In the genomic region with DNA sequence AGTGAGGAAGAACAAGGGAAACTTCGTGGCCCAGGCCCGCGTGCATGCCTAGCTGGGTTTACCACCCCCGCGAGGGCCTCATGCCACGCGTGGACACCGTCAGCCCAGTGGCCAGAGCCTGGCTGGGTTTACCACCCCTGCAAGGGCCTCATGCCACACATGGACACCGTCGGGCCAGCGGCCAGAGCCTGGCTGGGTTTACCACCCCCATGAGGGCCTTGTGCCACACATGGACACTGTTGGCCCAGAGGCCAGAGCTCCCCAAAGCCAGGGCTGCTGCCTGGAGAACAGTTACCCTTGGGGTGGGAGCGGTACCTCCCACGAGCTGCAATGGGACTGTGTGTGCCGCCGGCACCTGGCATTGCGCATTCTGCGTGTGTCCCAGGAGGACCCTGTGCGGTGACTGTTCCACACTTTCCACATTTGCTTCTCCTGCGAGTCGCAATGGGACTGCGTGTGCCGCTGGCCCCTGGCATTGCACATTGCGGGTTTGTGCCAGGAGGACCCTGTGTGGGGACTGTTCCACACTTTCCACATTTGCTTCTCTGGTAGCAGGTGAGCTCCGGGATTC, we compare ENCODE assay signal across 19 cellular contexts.
DNase-seq lines count a peak whose midpoint lies in the region; ATAC-seq and TF ChIP-seq lines count a peak whose summit lies in the region.
"Had no signal": no experiment of that assay in that cellular context is flagged by ENCODE, and none has a peak within 500 bp of the region (broad histone marks: within the 10 kb centered on the region; RNA-seq: fewer than 3 reads in every experiment).

No MANE protein-coding gene starts in this region.

- H2BK5ac ChIP-seq in neuronal stem cell (ENCODE audit: low read length) = no peak overlapping the region

- TF ChIP-seq CTCF in heart left ventricle (IDR thresholded peaks at IDR 0.05) = no peak
- no peak for TF ChIP-seq CTCF in left ventricle myocardium inferior (IDR thresholded peaks at IDR 0.05; ENCODE audit: borderline replicate concordance)
- no peak for TF ChIP-seq CTCF in dorsolateral prefrontal cortex (IDR thresholded peaks at IDR 0.05 in 54 of 56, conservative IDR thresholded peaks at IDR 0.05 in 2 of 56; ENCODE audit: low read depth in 1 of 56, partially characterized antibody in 56 of 56)
- no peak for TF ChIP-seq CTCF in upper lobe of right lung (IDR thresholded peaks at IDR 0.05)
- TF ChIP-seq CTCF in GM10266 (IDR thresholded peaks at IDR 0.05; ENCODE audit: control insufficient read depth, insufficient read depth, low read depth, missing control alignments) = no peak

- H4K8ac ChIP-seq in neuronal stem cell (ENCODE audit: low read depth, low read length) = no peak overlapping the region

- H3K27ac ChIP-seq in heart left ventricle = peak overlapping the region in 1 of 12 donors; percentile 53
- H3K27ac ChIP-seq in left ventricle myocardium inferior (replicated peaks) = no peak overlapping the region
- no peak overlapping the region for H3K27ac ChIP-seq in dorsolateral prefrontal cortex
- no peak overlapping the region for H3K27ac ChIP-seq in neuronal stem cell (replicated peaks; ENCODE audit: low read length)
- H3K27ac ChIP-seq in upper lobe of right lung = no peak overlapping the region
- H3K27ac ChIP-seq: thoracic aorta had no signal

- no peaks in the 10 kb centered on the region for H3K36me3 ChIP-seq in heart left ventricle
- peaks cover 4% of the 10 kb centered on the region for H3K36me3 ChIP-seq in left ventricle myocardium inferior
- no peaks in the 10 kb centered on the region for H3K36me3 ChIP-seq in neuronal stem cell (replicated peaks in 1 of 2; ENCODE audit: control insufficient read depth in 2 of 2, insufficient read depth in 2 of 2, low read length in 2 of 2)
- no peaks in the 10 kb centered on the region for H3K36me3 ChIP-seq in upper lobe of right lung
- H3K36me3 ChIP-seq: thoracic aorta had no signal

- intact Hi-C loops in heart left ventricle (cut with DNase I) (no loop called here), left ventricle myocardium inferior (cut with micrococcal nuclease) (no loop called here), dorsolateral prefrontal cortex (cut with DNase I) (loop anchor here in 1 of 2 donors (5.0 kb wide), 1 partner anchor 192 kb away; no protein-coding TSS in a partner anchor), upper lobe of right lung (cut with DNase I) (no loop called here)

- H3K79me1 ChIP-seq in neuronal stem cell (ENCODE audit: low read depth, low read length) = no peaks in the 10 kb centered on the region

- peak in 4 of 5 donors; percentile 4 to 48 (median 18) for DNase-seq in heart left ventricle
- DNase-seq in left ventricle myocardium inferior = no peak
- DNase-seq in dorsolateral prefrontal cortex = peak in 6 of 10 donors; percentile 12 to 29 (median 24)
- DNase-seq in neuronal stem cell (ENCODE audit: low spot score) = no peak
- peak; percentile 56 for DNase-seq in upper lobe of right lung
- DNase-seq in GM10266 (ENCODE audit: extremely low spot score) = no peak
- DNase-seq in DMS114 treated with DMSO at 0.1 percent for 48 hours (lab: John Stamatoyannopoulos, UW; ENCODE audit: unreplicated experiment) = no peak
- DNase-seq: activated CD4-positive, alpha-beta T cell treated with anti-CD3 and anti-CD28 coated beads, Interleukin-2, amount 50 U/mL, for 4 hours; CD4-positive, alpha-beta memory T cell; H7; MV-4-11; NCI-H1694 treated with DMSO at 0.1 percent for 48 hours; NCI-H226; PC-3; stimulated activated CD4-positive, alpha-beta T cell treated with anti-CD3 and anti-CD28 coated beads, Interleukin-1b, Interleukin-23, amount 100 ng/mL, for 48 hours; T-helper 1 cell had no signal

- H3K4me1 ChIP-seq in heart left ventricle (peaks cover 3 to 41% (median 23%) of the 10 kb centered on the region in 12 donors), left ventricle myocardium inferior (peaks cover 38% of the 10 kb centered on the region), neuronal stem cell (ENCODE audit: control insufficient read depth in 2 of 2, insufficient read depth in 1 of 2, low read depth in 1 of 2, low read length in 2 of 2) (peaks cover 0 to 2% of the 10 kb centered on the region in 2 donors), upper lobe of right lung (peaks cover 14% of the 10 kb centered on the region)

- H2BK15ac ChIP-seq in neuronal stem cell (ENCODE audit: low read length) = peak overlapping the region; percentile 72

- no peak for TF ChIP-seq POLR2A in heart left ventricle (IDR thresholded peaks at IDR 0.05)

- peaks cover 0 to 25% (median 18%) of the 10 kb centered on the region in 12 donors for H3K9me3 ChIP-seq in heart left ventricle
- H3K9me3 ChIP-seq in left ventricle myocardium inferior (replicated peaks) = peaks cover 27% of the 10 kb centered on the region
- peaks cover 10 to 14% of the 10 kb centered on the region in 2 donors for H3K9me3 ChIP-seq in neuronal stem cell (replicated peaks in 1 of 2; ENCODE audit: control insufficient read depth in 2 of 2, insufficient read depth in 1 of 2, low read depth in 1 of 2, low read length in 2 of 2)
- H3K9me3 ChIP-seq in upper lobe of right lung = peaks cover 11% of the 10 kb centered on the region

- H3K9ac ChIP-seq in neuronal stem cell (ENCODE audit: low read depth, low read length, poor library complexity) = no peak overlapping the region

- peak overlapping the region; percentile 60 for H3K18ac ChIP-seq in neuronal stem cell (ENCODE audit: low read length)

- no peak overlapping the region for H2AFZ ChIP-seq in neuronal stem cell (ENCODE audit: low read length)

- peak overlapping the region; percentile 53 for H2AK5ac ChIP-seq in neuronal stem cell (ENCODE audit: low read depth, low read length)

- peak overlapping the region; percentile 40 for H3K14ac ChIP-seq in neuronal stem cell (ENCODE audit: low read length)

- H3K4me3 ChIP-seq in heart left ventricle (no peak overlapping the region), left ventricle myocardium inferior (no peak overlapping the region), dorsolateral prefrontal cortex (no peak overlapping the region), neuronal stem cell (ENCODE audit: low read length in 2 of 2) (peak overlapping the region in 1 of 2 donors; percentile 3), upper lobe of right lung (no peak overlapping the region)
- H3K4me3 ChIP-seq: GM12878, thoracic aorta had no signal

- no peaks in the 10 kb centered on the region for H3K27me3 ChIP-seq in heart left ventricle
- H3K27me3 ChIP-seq in left ventricle myocardium inferior (ENCODE audit: low read depth) = no peaks in the 10 kb centered on the region
- peaks cover 0 to 2% (median 0%) of the 10 kb centered on the region in 45 donors for H3K27me3 ChIP-seq in dorsolateral prefrontal cortex
- no peaks in the 10 kb centered on the region for H3K27me3 ChIP-seq in neuronal stem cell (ENCODE audit: control insufficient read depth in 3 of 3, insufficient read depth in 3 of 3, low read depth in 1 of 3, low read length in 3 of 3)
- H3K27me3 ChIP-seq in upper lobe of right lung = no peaks in the 10 kb centered on the region

- H3K4ac ChIP-seq in neuronal stem cell (ENCODE audit: low read length) = no peak overlapping the region

- H3K23ac ChIP-seq in neuronal stem cell (ENCODE audit: low read depth, low read length, poor library complexity) = no peak overlapping the region

- H2BK12ac ChIP-seq in neuronal stem cell (ENCODE audit: low read length) = no peak overlapping the region

- no peak overlapping the region for H4K91ac ChIP-seq in neuronal stem cell (ENCODE audit: low read depth, low read length, poor library complexity)

- no peak overlapping the region for H3K4me2 ChIP-seq in neuronal stem cell (ENCODE audit: insufficient read depth, low read length, poor library complexity, severe bottlenecking)

- WGBS in heart left ventricle, 4 donors = 95 to 98% (median 98%) methylated on average over 13 to 24 of the region's 24 CpGs
- WGBS in neuronal stem cell (ENCODE audit: extremely low coverage in 2 of 2, insufficient read length in 2 of 2, insufficient replicate concordance in 1 of 2), 2 donors = no CpG with 5 or more reads among the region's 24 CpGs

- ATAC-seq in heart left ventricle (no peak), upper lobe of right lung (no peak)
- ATAC-seq: GM12878; PC-3; stimulated activated memory B cell treated with anti-CD40 and anti-IgM and Interleukin-4, amounts not matched to agents 10 μg/mL and 1 μg/mL and 100 μg/mL, for 72 hours had no signal

- H2BK120ac ChIP-seq in neuronal stem cell (ENCODE audit: low read depth, low read length) = no peak overlapping the region

Comparison
In these comparisons a context has a peak if more than half of its experiments do, and no peak if none do; other contexts are left out.
1. DNase-seq: peak in heart left ventricle (4 of 5), dorsolateral prefrontal cortex (6 of 10) and upper lobe of right lung (single experiment); none in left ventricle myocardium inferior (single experiment), neuronal stem cell (single experiment), GM10266 (single experiment) and DMS114 treated with DMSO at 0.1 percent for 48 hours (single experiment).